ENCODE assay signal across 23 cellular contexts in the genomic region with DNA sequence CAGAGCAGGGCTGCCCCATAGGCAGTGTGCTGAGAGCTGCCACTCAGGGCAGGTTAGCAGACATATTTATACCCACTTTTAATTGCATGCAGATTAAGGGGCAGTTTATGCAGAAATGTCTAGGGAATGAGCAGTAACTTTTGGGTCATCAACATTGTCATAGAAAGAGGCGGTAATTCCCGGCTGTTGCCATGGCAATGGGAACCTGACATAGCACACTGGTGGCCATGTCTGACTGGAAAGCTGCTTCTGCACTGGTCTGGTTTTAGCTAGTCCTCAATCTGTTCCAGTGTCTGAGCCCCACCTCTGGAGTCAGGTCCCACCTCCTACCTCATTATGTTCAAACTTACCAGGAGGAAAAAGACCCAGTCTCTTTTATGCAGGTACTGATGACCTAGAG.
"Had no signal": no experiment of that assay in that cellular context is flagged by ENCODE, and none has a peak within 500 bp of the region (broad histone marks: within the 10 kb centered on the region; RNA-seq: fewer than 3 reads in every experiment).

No MANE protein-coding gene starts in this region.

- H3K27ac Mint-ChIP-seq: activated CD4-positive, alpha-beta T cell treated with anti-CD3 and anti-CD28 coated beads, Interleukin-2, amount 10 ng/mL, durations not matched to agents 24 days and 14 days; nephron progenitor cell; stimulated activated naive CD8-positive, alpha-beta T cell treated with anti-CD3 and anti-CD28 coated beads, Interleukin-15, Interleukin-2, amounts not matched to agents 100 ng/mL and 50 ng/mL, for 24 hours had no signal

- H3K36me3 ChIP-seq: adrenal gland, esophagus muscularis mucosa, gastroesophageal sphincter, heart right ventricle, left ventricle myocardium inferior, prostate gland, right atrium auricular region, suprapubic skin, transverse colon, vagina had no signal

- H3K9me3 Mint-ChIP-seq: activated CD4-positive, alpha-beta T cell treated with anti-CD3 and anti-CD28 coated beads, Interleukin-2, amount 10 ng/mL, durations not matched to agents 24 days and 14 days; activated naive CD4-positive, alpha-beta T cell treated with anti-CD3 and anti-CD28 coated beads, Interleukin-2, amount 50 U/mL, for 72 hours; nephron progenitor cell; stimulated activated naive CD8-positive, alpha-beta T cell treated with anti-CD3 and anti-CD28 coated beads, Interleukin-15, Interleukin-2, amounts not matched to agents 100 ng/mL and 50 ng/mL, for 24 hours had no signal

- H3K27me3 ChIP-seq: right atrium auricular region, transverse colon, vagina had no signal

- H3K4me3 Mint-ChIP-seq: activated CD4-positive, alpha-beta T cell treated with anti-CD3 and anti-CD28 coated beads, Interleukin-2, amount 10 ng/mL, durations not matched to agents 24 days and 14 days; nephron progenitor cell; stimulated activated naive CD8-positive, alpha-beta T cell treated with anti-CD3 and anti-CD28 coated beads, Interleukin-15, Interleukin-2, amounts not matched to agents 100 ng/mL and 50 ng/mL, for 24 hours had no signal

- H3K36me3 Mint-ChIP-seq: activated naive CD4-positive, alpha-beta T cell treated with anti-CD3 and anti-CD28 coated beads, Interleukin-2, amount 50 U/mL, for 72 hours had no signal

- DNase-seq: activated CD4-positive, alpha-beta T cell treated with anti-CD3 and anti-CD28 coated beads, Interleukin-2, amount 10 ng/mL, durations not matched to agents 24 days and 14 days; activated CD4-positive, CD25-positive, alpha-beta regulatory T cell; activated CD8-positive, alpha-beta memory T cell treated with anti-CD3 and anti-CD28 coated beads, Interleukin-2, amount 50 U/mL, for 4 hours; activated gamma-delta T cell; activated T-cell treated with anti-CD3 and anti-CD28 coated beads, Interleukin-2, amount 50 U/mL, for 48 hours; adrenal gland; dermis blood vessel endothelial cell; effector memory CD4-positive, alpha-beta T cell; heart right ventricle; left ventricle myocardium inferior; mammary epithelial cell; nephron progenitor cell; T-helper 9 cell; transverse colon had no signal

- H3K27ac ChIP-seq: adrenal gland, esophagus muscularis mucosa, gastroesophageal sphincter, heart right ventricle, left ventricle myocardium inferior, prostate gland, right atrium auricular region, skin epidermis, suprapubic skin, transverse colon, vagina had no signal

- H3K4me1 ChIP-seq: adrenal gland, gastroesophageal sphincter, prostate gland, transverse colon, vagina had no signal

- H3K4me3 ChIP-seq: adrenal gland, esophagus muscularis mucosa, gastroesophageal sphincter, heart right ventricle, left ventricle myocardium inferior, prostate gland, right atrium auricular region, skin epidermis, suprapubic skin, transverse colon, vagina had no signal

- H3K9me3 ChIP-seq: adrenal gland, esophagus muscularis mucosa, left ventricle myocardium inferior, prostate gland, right atrium auricular region, suprapubic skin, transverse colon, vagina had no signal

- ATAC-seq: activated naive CD4-positive, alpha-beta T cell treated with anti-CD3 and anti-CD28 coated beads, Interleukin-2, amount 50 U/mL, for 72 hours; gastroesophageal sphincter; heart right ventricle had no signal
